Comparison of ENCODE assay signal across 14 cellular contexts in genomic region chr1:3729594-3730555, GRCh38. TPM values are rescaled to one million over a fixed set of nuclear protein-coding genes. Genes with fewer than 3 reads are reported as not detected.
A peak's percentile ranks its signal among the peaks of the same experiment; 100 is the strongest.
DNase-seq lines count a peak whose midpoint lies in the region; ATAC-seq and TF ChIP-seq lines count a peak whose summit lies in the region.
"Had no signal": no experiment of that assay in that cellular context is flagged by ENCODE, and none has a peak within 500 bp of the region (broad histone marks: within the 10 kb centered on the region; RNA-seq: fewer than 3 reads in every experiment).

No MANE protein-coding gene starts in this region.

- intact Hi-C loops in left cardiac atrium (cut with DNase I) (loop anchor here in 1 of 2 donors (10.0 kb wide), 1 partner anchor 235 kb away; no protein-coding TSS in a partner anchor), Right ventricle myocardium superior (cut with DNase I) (loop anchor here (10.0 kb wide), 1 partner anchor 165 kb away; no protein-coding TSS in a partner anchor), natural killer cell (cut with micrococcal nuclease) (no loop called here)

- no peak overlapping the region for H3K4me3 Mint-ChIP-seq in glutamatergic neuron (ENCODE audit: unreplicated experiment)
- H3K4me3 Mint-ChIP-seq in mesothelial cell of epicardium = no peak overlapping the region
- no peak overlapping the region for H3K4me3 Mint-ChIP-seq in natural killer cell
- H3K4me3 Mint-ChIP-seq: IgD-negative memory B cell had no signal

- POLR2A ChIA-PET in RWPE1 (lab: Yijun Ruan, JAX; ENCODE audit: low non-redundant PET) = no interaction called here

- CTCF ChIA-PET in RWPE1 (lab: Yijun Ruan, JAX) = no interaction called here

- ATAC-seq in left cardiac atrium (peak; percentile 10 to 36), Right ventricle myocardium superior (ENCODE audit: poor library complexity) (no peak), natural killer cell (no peak)
- ATAC-seq: PC-3 had no signal

- no peaks in the 10 kb centered on the region for H3K36me3 Mint-ChIP-seq in glutamatergic neuron (ENCODE audit: unreplicated experiment)
- no peaks in the 10 kb centered on the region for H3K36me3 Mint-ChIP-seq in mesothelial cell of epicardium
- no peaks in the 10 kb centered on the region for H3K36me3 Mint-ChIP-seq in natural killer cell

- H3K9me3 Mint-ChIP-seq in glutamatergic neuron (ENCODE audit: unreplicated experiment) (peaks cover 6% of the 10 kb centered on the region), mesothelial cell of epicardium (no peaks in the 10 kb centered on the region), natural killer cell (peaks cover 0 to 2% of the 10 kb centered on the region in 2 donors)
- H3K9me3 Mint-ChIP-seq: IgD-negative memory B cell had no signal

- peaks cover 13% of the 10 kb centered on the region for H3K27me3 Mint-ChIP-seq in glutamatergic neuron (ENCODE audit: unreplicated experiment)
- H3K27me3 Mint-ChIP-seq in mesothelial cell of epicardium (ENCODE audit: low read depth) = peaks cover 27% of the 10 kb centered on the region
- H3K27me3 Mint-ChIP-seq in natural killer cell (ENCODE audit: low read depth in 2 of 2) = no peaks in the 10 kb centered on the region
- H3K27me3 Mint-ChIP-seq: IgD-negative memory B cell had no signal

- TF ChIP-seq CTCF in RWPE1 (conservative IDR thresholded peaks at IDR 0.05; ENCODE audit: low read depth) (no peak), glutamatergic neuron (IDR thresholded peaks at IDR 0.05; ENCODE audit: partially characterized antibody, unreplicated experiment) (no peak), mesothelial cell of epicardium (IDR thresholded peaks at IDR 0.05; ENCODE audit: unreplicated experiment) (no peak), natural killer cell (IDR thresholded peaks at IDR 0.05) (no peak)

- H3K4me1 Mint-ChIP-seq in glutamatergic neuron (ENCODE audit: low read depth, unreplicated experiment) (peaks cover 22% of the 10 kb centered on the region), mesothelial cell of epicardium (no peaks in the 10 kb centered on the region), natural killer cell (no peaks in the 10 kb centered on the region)
- H3K4me1 Mint-ChIP-seq: IgD-negative memory B cell had no signal

- peak overlapping the region; percentile 76 for H3K27ac ChIP-seq in RWPE1
- H3K27ac ChIP-seq: C4-2B, HL-60 had no signal

- H3K27ac Mint-ChIP-seq in glutamatergic neuron (ENCODE audit: unreplicated experiment) (no peak overlapping the region), mesothelial cell of epicardium (no peak overlapping the region), natural killer cell (no peak overlapping the region)
- H3K27ac Mint-ChIP-seq: IgD-negative memory B cell had no signal

- DNase-seq in left cardiac atrium = no peak
- no peak for DNase-seq in Right ventricle myocardium superior
- no peak for DNase-seq in RWPE1 (ENCODE audit: low spot score)
- DNase-seq in glutamatergic neuron = peak; percentile 17
- DNase-seq in mesothelial cell of epicardium (ENCODE audit: low spot score in 2 of 2, unreplicated experiment in 2 of 2) = no peak
- no peak for DNase-seq in NCI-H2081 (lab: John Stamatoyannopoulos, UW)
- DNase-seq in natural killer cell = no peak
- DNase-seq: NCI-H1105 treated with DMSO at 0.1 percent for 48 hours, NCI-H1694 treated with DMSO at 0.1 percent for 48 hours, PC-3, SHP77 had no signal

RNA-seq across cellular contexts. Expression of gene CCDC27, which starts 22.4 kb away (rescaled TPM):
- total RNA-seq in left cardiac atrium (not detected), Right ventricle myocardium superior (not detected), glutamatergic neuron (ENCODE audit: unreplicated experiment) (not detected), mesothelial cell of epicardium (not detected in 3 replicates), natural killer cell (not detected)
- total RNA-seq: PC-3 had no signal

RNA-seq across cellular contexts. Expression of gene SMIM1, which starts 42.7 kb away (rescaled TPM):
- total RNA-seq in left cardiac atrium = 10 to 100 TPM; 25.4 to 35.9 TPM
- total RNA-seq in Right ventricle myocardium superior = 17.3 TPM
- total RNA-seq in glutamatergic neuron (ENCODE audit: unreplicated experiment) = 7.5 TPM
- total RNA-seq in mesothelial cell of epicardium = 10.1 to 12.1 TPM (median 11.6 TPM) in 3 replicates
- 1 to 10 TPM in 2 of 3 donors, under 1 TPM in 1; 0.78 to 2.6 (median 1.6) TPM for total RNA-seq in natural killer cell

Comparison
In these comparisons a context has a peak if more than half of its experiments do, and no peak if none do; other contexts are left out.
1. ATAC-seq: peak in left cardiac atrium (2 of 2); none in Right ventricle myocardium superior (single experiment) and natural killer cell (0 of 3).